Comparison of ENCODE assay signal across 27 cellular contexts in the genomic region with DNA sequence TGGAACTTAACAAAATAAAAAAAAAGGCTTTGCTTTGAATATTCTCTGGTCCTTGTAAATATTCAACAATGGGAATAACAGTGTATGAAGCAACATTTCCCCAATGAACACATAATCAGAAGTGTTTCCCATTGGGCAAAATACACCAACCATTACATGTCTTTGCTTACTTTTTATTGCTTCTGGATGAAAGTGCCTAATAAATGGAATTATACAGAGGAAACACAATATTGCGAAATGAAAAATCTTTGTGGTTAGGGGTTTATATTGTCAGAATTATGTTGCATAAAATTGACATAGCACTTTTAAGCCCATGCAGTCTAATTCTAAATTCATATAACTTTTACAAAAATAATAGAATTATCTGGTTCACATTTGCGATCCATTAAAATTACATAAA.
"Had no signal": no experiment of that assay in that cellular context is flagged by ENCODE, and none has a peak within 500 bp of the region (broad histone marks: within the 10 kb centered on the region; RNA-seq: fewer than 3 reads in every experiment).

No MANE protein-coding gene starts in this region.

- H3K9me3 ChIP-seq: colonic mucosa, esophagus muscularis mucosa, lower lobe of right lung, ovary, psoas muscle, suprapubic skin, transverse colon, upper lobe of right lung, uterus had no signal

- DNase-seq: colonic mucosa; dermis blood vessel endothelial cell; effector memory CD4-positive, alpha-beta T cell; foreskin melanocyte; glutamatergic neuron; heart right ventricle; hippocampal formation; left ventricle myocardium superior; lower lobe of right lung; naive thymus-derived CD8-positive, alpha-beta T cell; nephron progenitor cell; occipital lobe; ovary; posterior cingulate gyrus; psoas muscle; right cardiac atrium; small intestine; stimulated activated CD4-positive, alpha-beta T cell treated with anti-CD3 and anti-CD28 coated beads, Interleukin-15, amount 100 ng/mL, for 24 hours; stimulated activated CD4-positive, alpha-beta T cell treated with anti-CD3 and anti-CD28 coated beads, Interleukin-4, amount 100 ng/mL, for 1 hour; stimulated activated CD8-positive, alpha-beta memory T cell treated with anti-CD3 and anti-CD28 coated beads, Interleukin-4, amount 100 ng/mL, for 48 hours; stimulated activated naive CD4-positive, alpha-beta T cell; stimulated activated naive CD8-positive, alpha-beta T cell treated with anti-CD3 and anti-CD28 coated beads, Interleukin-15, amount 100 ng/mL, for 72 hours; transverse colon; upper lobe of right lung; uterus had no signal

- H3K4me1 ChIP-seq: colonic mucosa, esophagus muscularis mucosa, lower lobe of right lung, psoas muscle, suprapubic skin, transverse colon, upper lobe of right lung, uterus had no signal

- H3K4me3 ChIP-seq: colonic mucosa, esophagus muscularis mucosa, heart right ventricle, lower lobe of right lung, ovary, psoas muscle, suprapubic skin, transverse colon, upper lobe of right lung, uterus had no signal

- H3K27ac ChIP-seq: colonic mucosa, esophagus muscularis mucosa, lower lobe of right lung, ovary, psoas muscle, suprapubic skin, transverse colon, upper lobe of right lung, uterus had no signal

- H3K27me3 ChIP-seq: colonic mucosa, esophagus muscularis mucosa, heart right ventricle, ovary, suprapubic skin, transverse colon, upper lobe of right lung, uterus had no signal

- H3K36me3 ChIP-seq: colonic mucosa, esophagus muscularis mucosa, heart right ventricle, lower lobe of right lung, ovary, suprapubic skin, transverse colon, upper lobe of right lung, uterus had no signal

- ATAC-seq: heart right ventricle; left ventricle myocardium superior; lower lobe of right lung; naive thymus-derived CD8-positive, alpha-beta T cell; psoas muscle; right cardiac atrium; stimulated activated naive CD8-positive, alpha-beta T cell treated with anti-CD3 and anti-CD28 coated beads, Interleukin-15, amount 100 ng/mL, for 72 hours; upper lobe of right lung had no signal
